Comparison of ENCODE assay signal across 18 cellular contexts in the genomic region with DNA sequence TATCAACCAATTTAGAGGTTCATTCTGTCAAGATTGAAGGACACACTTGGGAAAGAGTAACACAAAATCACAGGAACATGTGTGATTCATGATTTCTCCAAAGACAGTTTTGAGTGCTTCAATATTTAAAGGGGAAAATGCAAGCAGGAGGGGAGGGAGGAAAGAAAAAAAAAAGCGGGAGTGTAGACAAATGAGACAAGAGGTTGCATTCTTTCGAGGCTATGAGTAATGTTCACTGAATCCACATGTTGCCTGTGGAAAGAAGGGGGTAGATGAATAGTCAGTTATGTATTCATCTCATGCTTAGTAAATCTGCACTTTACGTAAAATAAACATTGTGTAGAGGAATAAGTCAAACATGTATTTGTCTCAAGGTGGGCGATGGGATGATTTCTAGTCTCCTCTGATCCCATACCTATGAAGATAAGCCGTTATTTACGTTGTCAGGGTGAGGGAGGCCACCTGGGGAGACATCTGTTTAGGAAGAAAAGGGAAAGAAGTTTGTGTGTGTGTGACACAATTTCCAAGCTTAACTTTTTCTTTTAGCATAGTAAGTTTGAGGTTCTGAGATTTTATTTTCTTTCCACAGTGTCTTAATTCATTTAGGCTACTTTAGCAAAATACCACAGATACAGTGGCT.
A peak's percentile ranks its signal among the peaks of the same experiment; 100 is the strongest.
DNase-seq lines count a peak whose midpoint lies in the region; ATAC-seq, FAIRE-seq and TF ChIP-seq lines count a peak whose summit lies in the region.
"Had no signal": no experiment of that assay in that cellular context is flagged by ENCODE, and none has a peak within 500 bp of the region (broad histone marks: within the 10 kb centered on the region; RNA-seq: fewer than 3 reads in every experiment).

No MANE protein-coding gene starts in this region.

- no peak overlapping the region for H2BK15ac ChIP-seq in H1 (ENCODE audit: low read length)

- FAIRE-seq in H1 (lab: Jason Lieb, UNC), result no peak

- intact Hi-C loops in left cardiac atrium (cut with DNase I), result no loop called here

- no peak overlapping the region for H4K8ac ChIP-seq in H1 (ENCODE audit: extremely low read depth, insufficient read depth, low read length)

- no peak overlapping the region for H2BK12ac ChIP-seq in H1 (ENCODE audit: low read depth, low read length)

- H3K4me3 ChIP-seq in BJ (ENCODE audit: low read depth, low read length) (no peak overlapping the region), HUES48 (ENCODE audit: low read depth, low read length) (no peak overlapping the region), H1 (ENCODE audit: extremely low read depth in 1 of 4, insufficient read depth in 2 of 4, low read depth in 3 of 4, low read length in 4 of 4) (no peak overlapping the region), neural progenitor cell (no peak overlapping the region)

- no peak overlapping the region for H3K9ac ChIP-seq in HUES48 (ENCODE audit: low read depth, low read length)
- H3K9ac ChIP-seq in H1 (replicated peaks in 1 of 4; ENCODE audit: extremely low read depth in 1 of 4, low read depth in 3 of 4, low read length in 3 of 4), result no peak overlapping the region
- no peak overlapping the region for H3K9ac ChIP-seq in neural progenitor cell

- H3K9me3 Mint-ChIP-seq in neural progenitor cell, result no peaks in the 10 kb centered on the region

- H3K4me1 Mint-ChIP-seq in neural progenitor cell, result no peaks in the 10 kb centered on the region
- H3K4me1 Mint-ChIP-seq: CD4-positive, CD25-positive, alpha-beta regulatory T cell had no signal

- peaks cover 13% of the 10 kb centered on the region for H3K9me3 ChIP-seq in HUES48 (ENCODE audit: control insufficient read depth, insufficient read depth, low read length)
- H3K9me3 ChIP-seq in H1 (ENCODE audit: insufficient read depth in 2 of 2, low read depth in 1 of 2, low read length in 1 of 2), result peaks cover 0 to 5% of the 10 kb centered on the region in 2 experiments; a peak in 1 of 4 replicates
- no peaks in the 10 kb centered on the region for H3K9me3 ChIP-seq in neural progenitor cell (ENCODE audit: low read depth)

- no peak overlapping the region for H2BK120ac ChIP-seq in H1 (replicated peaks; ENCODE audit: low read depth, low read length)

- no peak for TF ChIP-seq EP300 in H1 (IDR thresholded peaks at IDR 0.05; ENCODE audit: borderline replicate concordance in 1 of 2, low read depth in 2 of 2, low read length in 2 of 2)

- no peaks in the 10 kb centered on the region for H3K36me3 ChIP-seq in BJ (ENCODE audit: control insufficient read depth, insufficient read depth, low read length)
- H3K36me3 ChIP-seq in HUES48 (ENCODE audit: control insufficient read depth, insufficient read depth, low read length), result no peaks in the 10 kb centered on the region
- no peaks in the 10 kb centered on the region for H3K36me3 ChIP-seq in H1 (ENCODE audit: control insufficient read depth in 2 of 4, insufficient read depth in 4 of 4, low read length in 3 of 4)
- no peaks in the 10 kb centered on the region for H3K36me3 ChIP-seq in neural progenitor cell

- no peak overlapping the region for H3K4me3 Mint-ChIP-seq in neural progenitor cell
- H3K4me3 Mint-ChIP-seq: CD4-positive, CD25-positive, alpha-beta regulatory T cell had no signal

- ATAC-seq in left cardiac atrium, result no peak

- DNase-seq in BJ (ENCODE audit: low read depth), result peak; percentile 28
- no peak for DNase-seq in H1 (ENCODE audit: low read depth in 1 of 2, low spot score in 2 of 2)
- no peak for DNase-seq in neural progenitor cell (ENCODE audit: low spot score)
- no peak for DNase-seq in left cardiac atrium
- DNase-seq in SK-N-DZ (ENCODE audit: low spot score), result no peak
- DNase-seq in activated effector memory CD4-positive, alpha-beta T cell treated with anti-CD3 and anti-CD28 coated beads, Interleukin-2, amount 50 U/mL, for 16 hours, result no peak
- no peak for DNase-seq in NOMO-1 (lab: John Stamatoyannopoulos, UW; ENCODE audit: unreplicated experiment in 2 of 2)
- DNase-seq: activated CD4-positive, alpha-beta T cell treated with anti-CD3 and anti-CD28 coated beads, Interleukin-2, amount 50 U/mL, for 48 hours; activated gamma-delta T cell; CD4-positive, CD25-positive, alpha-beta regulatory T cell; cerebellar nuclear complex; erythroblast; NCI-H1436 treated with DMSO at 0.1 percent for 48 hours; NCI-H524; stimulated activated CD4-positive, alpha-beta T cell treated with anti-CD3 and anti-CD28 coated beads, Interleukin-4, amount 100 ng/mL, for 1 hour; stimulated activated naive CD4-positive, alpha-beta T cell; T1000 had no signal

- 86% methylated on average over 6 of the region's 6 CpGs; no CpG with 5 or more reads in 1 of the 2 experiments for WGBS in H1 (ENCODE audit: extremely low coverage in 1 of 2, insufficient coverage in 1 of 2, insufficient read length in 1 of 2, insufficient replicate concordance in 2 of 2, low coverage in 1 of 2, low lambda C conversion rate in 2 of 2, missing lambda C conversion rate in 1 of 2), 2 experiments

- no peaks in the 10 kb centered on the region for H3K79me1 ChIP-seq in H1 (ENCODE audit: low read depth, low read length)

- no peak overlapping the region for H4K91ac ChIP-seq in H1 (replicated peaks; ENCODE audit: insufficient read length, low read length)

- H3K27ac ChIP-seq in HUES48 (ENCODE audit: low read depth, low read length) (peak overlapping the region; percentile 7), H1 (ENCODE audit: low read depth, low read length) (no peak overlapping the region), neural progenitor cell (no peak overlapping the region)

- H3K36me3 Mint-ChIP-seq in neural progenitor cell, result no peaks in the 10 kb centered on the region

- no peak for TF ChIP-seq POLR2A in H1 (IDR thresholded peaks at IDR 0.05; ENCODE audit: control extremely low read depth in 1 of 2, low read depth in 2 of 2, low read length in 2 of 2)

- no peak for TF ChIP-seq RAD21 in H1 (IDR thresholded peaks at IDR 0.05 in 1 of 2, conservative IDR thresholded peaks at IDR 0.05 in 1 of 2; ENCODE audit: low read depth in 2 of 2, low read length in 2 of 2)

- H3K4me2 ChIP-seq in H1 (ENCODE audit: insufficient read depth in 1 of 2, low read depth in 2 of 2, low read length in 2 of 2) (no peak overlapping the region), neural progenitor cell (no peak overlapping the region)

- CTCF ChIA-PET in BJ (lab: Yijun Ruan, JAX) (no interaction called here), H1 (lab: Charles Lee; ENCODE audit: partially characterized antibody) (no interaction called here)

- no peak overlapping the region for H3K4ac ChIP-seq in H1 (replicated peaks; ENCODE audit: insufficient read length, low read depth, low read length)

- H3K23me2 ChIP-seq in H1 (ENCODE audit: low read depth, low read length), result no peaks in the 10 kb centered on the region

- no peaks in the 10 kb centered on the region for H3F3A ChIP-seq in neural progenitor cell (ENCODE audit: low read depth)

- H2AFZ ChIP-seq in H1 (ENCODE audit: low read length) (no peak overlapping the region), neural progenitor cell (replicated peaks) (no peak overlapping the region)

- H4K20me1 ChIP-seq in H1 (replicated peaks in 1 of 2; ENCODE audit: control insufficient read depth in 1 of 2, insufficient read depth in 2 of 2, low read length in 2 of 2) (no peaks in the 10 kb centered on the region), neural progenitor cell (ENCODE audit: low read depth) (no peaks in the 10 kb centered on the region)

- no peak overlapping the region for H2BK20ac ChIP-seq in H1 (ENCODE audit: low read length)

- H3K56ac ChIP-seq in H1 (replicated peaks; ENCODE audit: insufficient read length, low read depth, low read length), result no peak overlapping the region

- H3K14ac ChIP-seq in H1 (ENCODE audit: insufficient read length), result no peak overlapping the region

- TF ChIP-seq CTCF in BJ (IDR thresholded peaks at IDR 0.05; ENCODE audit: insufficient read depth, low read depth, low read length) (no peak), H1 (IDR thresholded peaks at IDR 0.05; ENCODE audit: control extremely low read depth in 1 of 3, insufficient read depth in 1 of 3, low read depth in 1 of 3, low read length in 3 of 3) (no peak), neural progenitor cell (IDR thresholded peaks at IDR 0.05) (no peak)

- H3K4me1 ChIP-seq in HUES48 (ENCODE audit: control insufficient read depth, insufficient read depth, low read length) (peaks cover 8% of the 10 kb centered on the region), H1 (replicated peaks in 1 of 4; ENCODE audit: control insufficient read depth in 3 of 4, insufficient read depth in 4 of 4, low read length in 3 of 4) (peaks cover 0 to 4% (median 1%) of the 10 kb centered on the region in 4 experiments; a peak in 1 of 7 replicates), neural progenitor cell (no peaks in the 10 kb centered on the region)

- H3K27me3 ChIP-seq in BJ (ENCODE audit: control insufficient read depth, insufficient read depth, low read length) (no peaks in the 10 kb centered on the region), HUES48 (ENCODE audit: control insufficient read depth, insufficient read depth, low read length) (no peaks in the 10 kb centered on the region), H1 (replicated peaks in 1 of 4; ENCODE audit: control insufficient read depth in 3 of 4, extremely low read depth in 1 of 4, insufficient read depth in 3 of 4, low read length in 3 of 4) (no peaks in the 10 kb centered on the region), neural progenitor cell (no peaks in the 10 kb centered on the region)

- H4K5ac ChIP-seq in H1 (ENCODE audit: insufficient read length, low read depth, low read length), result no peak overlapping the region

- no peaks in the 10 kb centered on the region for H3K79me2 ChIP-seq in H1 (ENCODE audit: control insufficient read depth in 1 of 2, insufficient read depth in 2 of 2, low read length in 2 of 2)
- no peaks in the 10 kb centered on the region for H3K79me2 ChIP-seq in neural progenitor cell (ENCODE audit: low read depth)

- POLR2A ChIA-PET in BJ (lab: Charles Lee) (no interaction called here), H1 (lab: Charles Lee; ENCODE audit: partially characterized antibody) (no interaction called here)

- H3K27ac Mint-ChIP-seq in neural progenitor cell, result peak overlapping the region; percentile 55
- H3K27ac Mint-ChIP-seq: CD4-positive, CD25-positive, alpha-beta regulatory T cell had no signal

- H3K27me3 Mint-ChIP-seq in neural progenitor cell (ENCODE audit: insufficient read depth, low read depth), result peaks cover 2% of the 10 kb centered on the region
- H3K27me3 Mint-ChIP-seq: CD4-positive, CD25-positive, alpha-beta regulatory T cell had no signal

- no peak overlapping the region for H2AK5ac ChIP-seq in H1 (ENCODE audit: low read depth, low read length)

- H3K18ac ChIP-seq in H1 (ENCODE audit: extremely low read depth, low read length), result no peak overlapping the region

- H3K23ac ChIP-seq in H1 (ENCODE audit: insufficient read length), result no peak overlapping the region

- H2BK5ac ChIP-seq in H1 (ENCODE audit: low read depth, low read length), result no peak overlapping the region

TF ChIP-seq in H1, 55 proteins besides CTCF, POLR2A, EP300 and RAD21 (continues in another document):
- TF ChIP-seq RNF2 (IDR thresholded peaks at IDR 0.05; ENCODE audit: borderline replicate concordance, low read depth, low read length, missing control alignments, poor library complexity, severe bottlenecking), result no peak
- TF ChIP-seq FOSL1 (IDR thresholded peaks at IDR 0.05; ENCODE audit: insufficient read depth, low read depth, low read length), result no peak
- TF ChIP-seq SUZ12 (IDR thresholded peaks at IDR 0.05; ENCODE audit: low read length), result no peak
